Comparison of ENCODE assay signal across 27 cellular contexts in genomic region chr14:41087056-41087455, GRCh38.
"Had no signal": no experiment of that assay in that cellular context is flagged by ENCODE, and none has a peak within 500 bp of the region (broad histone marks: within the 10 kb centered on the region; RNA-seq: fewer than 3 reads in every experiment).

No MANE protein-coding gene starts in this region.

- H3K4me1 Mint-ChIP-seq: natural killer cell; nephron; neural progenitor cell; stimulated activated memory B cell treated with anti-CD40 and anti-IgM and Interleukin-4, amounts not matched to agents 10 μg/mL and 1 μg/mL and 100 μg/mL, for 72 hours; stimulated activated naive CD8-positive, alpha-beta T cell treated with anti-CD3 and anti-CD28 coated beads, Interleukin-15, amount 100 ng/mL, for 72 hours had no signal

- DNase-seq: natural killer cell; occipital lobe; ovary; posterior cingulate gyrus; psoas muscle; right cardiac atrium; spleen; stimulated activated CD4-positive, alpha-beta T cell treated with anti-CD3 and anti-CD28 coated beads, Interleukin-12 subunit alpha, Interleukin-12 subunit beta, amount 100 ng/mL, for 4 hours; stimulated activated CD4-positive, alpha-beta T cell treated with anti-CD3 and anti-CD28 coated beads, Interleukin-1b, Interleukin-23, amount 100 ng/mL, for 48 hours; stimulated activated CD4-positive, alpha-beta T cell treated with anti-CD3 and anti-CD28 coated beads, Interleukin-4, amount 100 ng/mL, for 1 hour; stimulated activated CD4-positive, alpha-beta T cell treated with anti-CD3 and anti-CD28 coated beads, Interleukin-4, amount 100 ng/mL, for 4 hours; stimulated activated CD8-positive, alpha-beta memory T cell treated with anti-CD3 and anti-CD28 coated beads, Interleukin-4, amount 100 ng/mL, for 48 hours; stimulated activated naive CD4-positive, alpha-beta T cell; stimulated activated naive CD8-positive, alpha-beta T cell treated with anti-CD3 and anti-CD28 coated beads, Interleukin-15, amount 100 ng/mL, for 72 hours; stimulated activated naive CD8-positive, alpha-beta T cell treated with anti-CD3 and anti-CD28 coated beads, Interleukin-15, Interleukin-2, amounts not matched to agents 100 U/mL and 50 U/mL, for 24 hours; substantia nigra; testis; tibial artery; transverse colon; upper lobe of right lung; uterus had no signal

- ATAC-seq: natural killer cell; psoas muscle; right cardiac atrium; sciatic nerve; stimulated activated memory B cell treated with anti-CD40 and anti-IgM and Interleukin-4, amounts not matched to agents 10 μg/mL and 1 μg/mL and 100 μg/mL, for 72 hours; stimulated activated naive CD8-positive, alpha-beta T cell treated with anti-CD3 and anti-CD28 coated beads, Interleukin-15, amount 100 ng/mL, for 72 hours; stimulated activated naive CD8-positive, alpha-beta T cell treated with anti-CD3 and anti-CD28 coated beads, Interleukin-15, Interleukin-2, amounts not matched to agents 100 U/mL and 50 U/mL, for 24 hours; upper lobe of right lung had no signal

- H3K4me3 Mint-ChIP-seq: natural killer cell; nephron; neural progenitor cell; stimulated activated memory B cell treated with anti-CD40 and anti-IgM and Interleukin-4, amounts not matched to agents 10 μg/mL and 1 μg/mL and 100 μg/mL, for 72 hours; stimulated activated naive CD8-positive, alpha-beta T cell treated with anti-CD3 and anti-CD28 coated beads, Interleukin-15, amount 100 ng/mL, for 72 hours; type B pancreatic cell had no signal

- H3K27ac Mint-ChIP-seq: natural killer cell; nephron; neural progenitor cell; progenitor cell of endocrine pancreas; stimulated activated memory B cell treated with anti-CD40 and anti-IgM and Interleukin-4, amounts not matched to agents 10 μg/mL and 1 μg/mL and 100 μg/mL, for 72 hours; stimulated activated naive CD8-positive, alpha-beta T cell treated with anti-CD3 and anti-CD28 coated beads, Interleukin-15, amount 100 ng/mL, for 72 hours; type B pancreatic cell had no signal

- H3K27me3 Mint-ChIP-seq: progenitor cell of endocrine pancreas; stimulated activated memory B cell treated with anti-CD40 and anti-IgM and Interleukin-4, amounts not matched to agents 10 μg/mL and 1 μg/mL and 100 μg/mL, for 72 hours; stimulated activated naive CD8-positive, alpha-beta T cell treated with anti-CD3 and anti-CD28 coated beads, Interleukin-15, amount 100 ng/mL, for 72 hours; type B pancreatic cell had no signal

- H3K9me3 ChIP-seq: ovary, psoas muscle, testis, upper lobe of right lung, uterus had no signal

- H3K36me3 Mint-ChIP-seq: stimulated activated memory B cell treated with anti-CD40 and anti-IgM and Interleukin-4, amounts not matched to agents 10 μg/mL and 1 μg/mL and 100 μg/mL, for 72 hours had no signal
